ENCODE assay signal across 18 cellular contexts in genomic region chr4:149140841-149141240, GRCh38.
"Had no signal": no experiment of that assay in that cellular context is flagged by ENCODE, and none has a peak within 500 bp of the region (broad histone marks: within the 10 kb centered on the region; RNA-seq: fewer than 3 reads in every experiment).

No MANE protein-coding gene starts in this region.

- H3K36me3 ChIP-seq: heart right ventricle, left ventricle myocardium inferior, sigmoid colon, upper lobe of left lung had no signal

- H3K9me3 Mint-ChIP-seq: activated B cell treated with CpG ODN at 0.5 μM for 24 hours; activated T-helper 2 cell treated with anti-CD3 and anti-CD28 coated beads, Interferon-gamma antibody, Interleukin-2, Interleukin-4, amounts not matched to agents 10 μg/mL and 5 μg/mL and 100 μg/mL, durations not matched to agents 14 hours and 24 hours and 36 hours; T-helper 1 cell treated with Interleukin-12 subunit alpha and Interleukin-12 subunit beta and Interleukin-4 antibody, amounts not matched to agents 30 μg/mL and 1 μg/mL, for 36 hours had no signal

- H3K27ac ChIP-seq: body of pancreas, heart right ventricle, left ventricle myocardium inferior, sigmoid colon, upper lobe of left lung had no signal

- H3K27me3 ChIP-seq: body of pancreas, heart right ventricle, sigmoid colon, upper lobe of left lung had no signal

- H3K9me3 ChIP-seq: body of pancreas, heart right ventricle, left ventricle myocardium inferior, sigmoid colon, upper lobe of left lung had no signal

- H3K27ac Mint-ChIP-seq: activated B cell treated with CpG ODN at 0.5 μM for 24 hours; activated T-helper 2 cell treated with anti-CD3 and anti-CD28 coated beads, Interferon-gamma antibody, Interleukin-2, Interleukin-4, amounts not matched to agents 10 μg/mL and 5 μg/mL and 100 μg/mL, durations not matched to agents 14 hours and 24 hours and 36 hours; stimulated activated naive CD8-positive, alpha-beta T cell treated with anti-CD3 and anti-CD28 coated beads, Interleukin-15, Interleukin-2, amounts not matched to agents 100 ng/mL and 50 ng/mL, for 24 hours; T-helper 1 cell treated with Interleukin-12 subunit alpha and Interleukin-12 subunit beta and Interleukin-4 antibody, amounts not matched to agents 30 μg/mL and 1 μg/mL, for 36 hours had no signal

- H3K4me3 ChIP-seq: body of pancreas, heart right ventricle, left ventricle myocardium inferior, sigmoid colon, upper lobe of left lung had no signal

- H3K4me3 Mint-ChIP-seq: activated B cell treated with CpG ODN at 0.5 μM for 24 hours; stimulated activated naive CD8-positive, alpha-beta T cell treated with anti-CD3 and anti-CD28 coated beads, Interleukin-15, Interleukin-2, amounts not matched to agents 100 ng/mL and 50 ng/mL, for 24 hours; T-helper 1 cell treated with Interleukin-12 subunit alpha and Interleukin-12 subunit beta and Interleukin-4 antibody, amounts not matched to agents 30 μg/mL and 1 μg/mL, for 36 hours had no signal

- ATAC-seq: body of pancreas, heart right ventricle had no signal

- DNase-seq: activated B cell treated with CpG ODN at 0.5 μM for 24 hours; activated CD4-positive, alpha-beta T cell treated with anti-CD3 and anti-CD28 coated beads, Interleukin-2, amount 50 U/mL, for 1 hour; activated naive CD4-positive, alpha-beta T cell treated with anti-CD3 and anti-CD28 coated beads, Interleukin-2, amount 50 U/mL, for 16 hours; activated T-cell treated with anti-CD3 and anti-CD28 coated beads for 4 hours; amniotic stem cell; body of pancreas; dermis blood vessel endothelial cell; foreskin melanocyte; heart right ventricle; left ventricle myocardium inferior; mesendoderm; sigmoid colon; stimulated activated CD4-positive, alpha-beta T cell treated with anti-CD3 and anti-CD28 coated beads, Interleukin-15, amount 100 ng/mL, for 24 hours; stimulated activated CD4-positive, alpha-beta T cell treated with anti-CD3 and anti-CD28 coated beads, Interleukin-4, amount 100 ng/mL, for 24 hours; upper lobe of left lung had no signal

- H3K4me1 ChIP-seq: body of pancreas, heart right ventricle, left ventricle myocardium inferior, sigmoid colon, upper lobe of left lung had no signal

- H3K4me1 Mint-ChIP-seq: activated B cell treated with CpG ODN at 0.5 μM for 24 hours had no signal

- H3K27me3 Mint-ChIP-seq: activated B cell treated with CpG ODN at 0.5 μM for 24 hours had no signal
